17 cellular contexts compared by ENCODE assay signal in genomic region chr14:74368441-74368840, GRCh38. TPM values are rescaled to one million over a fixed set of nuclear protein-coding genes. Genes with fewer than 3 reads are reported as not detected.
DNase-seq lines count a peak whose midpoint lies in the region; ATAC-seq and TF ChIP-seq lines count a peak whose summit lies in the region.
"Had no signal": no experiment of that assay in that cellular context is flagged by ENCODE, and none has a peak within 500 bp of the region (broad histone marks: within the 10 kb centered on the region; RNA-seq: fewer than 3 reads in every experiment).

No MANE protein-coding gene starts in this region.

- DNase-seq in GM23338 (ENCODE audit: low spot score), result no peak
- no peak for DNase-seq in WTC11 (ENCODE audit: low spot score)
- no peak for DNase-seq in neuronal stem cell (ENCODE audit: low spot score)
- DNase-seq in upper lobe of right lung, result peak; percentile 33
- DNase-seq in occipital lobe (lab: John Stamatoyannopoulos, UW), result no peak
- DNase-seq: 8988T; AML-193; CD8-positive, alpha-beta memory T cell; DMS53; IMR-90; KBM-7 had no signal

- no peak overlapping the region for H3K4ac ChIP-seq in neuronal stem cell (ENCODE audit: low read length)

- no CpG with 5 or more reads among the region's 8 CpGs for WGBS in neuronal stem cell (ENCODE audit: extremely low coverage in 2 of 2, insufficient read length in 2 of 2, insufficient replicate concordance in 1 of 2), 2 donors

- H3K36me3 Mint-ChIP-seq in GM23338 (ENCODE audit: low read depth) (peaks cover 8% of the 10 kb centered on the region; the same call in 2 of the 3 replicates), WTC11 (peaks cover 4% of the 10 kb centered on the region)
- H3K36me3 Mint-ChIP-seq: CD8-positive, alpha-beta memory T cell had no signal

- no peaks in the 10 kb centered on the region for H3K9me3 ChIP-seq in neuronal stem cell (replicated peaks in 1 of 2; ENCODE audit: control insufficient read depth in 2 of 2, insufficient read depth in 1 of 2, low read depth in 1 of 2, low read length in 2 of 2)
- H3K9me3 ChIP-seq in upper lobe of right lung, result no peaks in the 10 kb centered on the region
- H3K9me3 ChIP-seq: BLaER1 had no signal

- no peak overlapping the region for H2BK120ac ChIP-seq in neuronal stem cell (ENCODE audit: low read depth, low read length)

- no peaks in the 10 kb centered on the region for H3K79me1 ChIP-seq in neuronal stem cell (ENCODE audit: low read depth, low read length)

- H3K4me2 ChIP-seq in GM23338 (no peak overlapping the region), neuronal stem cell (ENCODE audit: insufficient read depth, low read length, poor library complexity, severe bottlenecking) (no peak overlapping the region)
- H3K4me2 ChIP-seq: BLaER1 had no signal

- peaks cover 3% of the 10 kb centered on the region; the same call in 1 of the 2 replicates for H3K79me2 ChIP-seq in GM23338 (replicated peaks; ENCODE audit: insufficient read depth)

- H3K9me3 Mint-ChIP-seq in GM23338, result no peaks in the 10 kb centered on the region; the same call in 2 of the 3 replicates
- no peaks in the 10 kb centered on the region for H3K9me3 Mint-ChIP-seq in WTC11
- H3K9me3 Mint-ChIP-seq: CD8-positive, alpha-beta memory T cell had no signal

- no peak overlapping the region for H3K4me3 Mint-ChIP-seq in GM23338
- H3K4me3 Mint-ChIP-seq in WTC11, result no peak overlapping the region
- H3K4me3 Mint-ChIP-seq: CD8-positive, alpha-beta memory T cell had no signal

- H3K4me1 ChIP-seq in GM23338 (ENCODE audit: insufficient read depth) (peaks cover 3% of the 10 kb centered on the region; the same call in 1 of the 2 replicates), neuronal stem cell (ENCODE audit: control insufficient read depth in 2 of 2, insufficient read depth in 1 of 2, low read depth in 1 of 2, low read length in 2 of 2) (peaks cover 0 to 9% of the 10 kb centered on the region in 2 donors), upper lobe of right lung (no peaks in the 10 kb centered on the region)

- peaks cover 12% of the 10 kb centered on the region for H3K27me3 Mint-ChIP-seq in GM23338 (ENCODE audit: insufficient read depth, low read depth, poor library complexity)
- no peaks in the 10 kb centered on the region for H3K27me3 Mint-ChIP-seq in WTC11 (ENCODE audit: low read depth)

- intact Hi-C loops in upper lobe of right lung (cut with DNase I), result no loop called here

- no peaks in the 10 kb centered on the region; the same call in 1 of the 2 replicates for H3F3A ChIP-seq in GM23338 (replicated peaks; ENCODE audit: low read depth)

- H4K91ac ChIP-seq in neuronal stem cell (ENCODE audit: low read depth, low read length, poor library complexity), result no peak overlapping the region

- H2BK15ac ChIP-seq in neuronal stem cell (ENCODE audit: low read length), result no peak overlapping the region

- no peak overlapping the region for H2BK5ac ChIP-seq in neuronal stem cell (ENCODE audit: low read length)

- no peak overlapping the region for H2AFZ ChIP-seq in GM23338
- H2AFZ ChIP-seq in neuronal stem cell (ENCODE audit: low read length), result no peak overlapping the region

- H3K27ac ChIP-seq in GM23338 (ENCODE audit: low read depth) (0 out of 2 replicates have a peak overlapping the region, but pooled peaks have one; percentile 50), neuronal stem cell (replicated peaks; ENCODE audit: low read length) (no peak overlapping the region), upper lobe of right lung (no peak overlapping the region)
- H3K27ac ChIP-seq: BLaER1 had no signal

- no peak overlapping the region for H2BK12ac ChIP-seq in neuronal stem cell (ENCODE audit: low read length)

- H3K27ac Mint-ChIP-seq in GM23338 (peak overlapping the region; percentile 42), WTC11 (peak overlapping the region; percentile 51)
- H3K27ac Mint-ChIP-seq: CD8-positive, alpha-beta memory T cell had no signal

- ATAC-seq in GM23338, result no peak
- ATAC-seq in WTC11, result no peak
- no peak for ATAC-seq in upper lobe of right lung
- no peak for ATAC-seq in GM21825 (IDR thresholded peaks at IDR 0.05; ENCODE audit: unreplicated experiment)
- ATAC-seq in GM18868 (IDR thresholded peaks at IDR 0.05; ENCODE audit: unreplicated experiment), result no peak
- ATAC-seq: GM12878, HCT116 had no signal

- no peak overlapping the region for H2AK5ac ChIP-seq in neuronal stem cell (ENCODE audit: low read depth, low read length)

- no peak overlapping the region for H3K9ac ChIP-seq in neuronal stem cell (ENCODE audit: low read depth, low read length, poor library complexity)
- H3K9ac ChIP-seq: BLaER1 had no signal

- H3K36me3 ChIP-seq in GM23338 (ENCODE audit: insufficient read depth) (no peaks in the 10 kb centered on the region), neuronal stem cell (replicated peaks in 1 of 2; ENCODE audit: control insufficient read depth in 2 of 2, insufficient read depth in 2 of 2, low read length in 2 of 2) (no peaks in the 10 kb centered on the region), upper lobe of right lung (no peaks in the 10 kb centered on the region)
- H3K36me3 ChIP-seq: BLaER1 had no signal

- peak overlapping the region; percentile 27 for H3K18ac ChIP-seq in neuronal stem cell (ENCODE audit: low read length)

- H3K4me3 ChIP-seq in GM23338 (no peak overlapping the region), neuronal stem cell (ENCODE audit: low read length in 2 of 2) (no peak overlapping the region), upper lobe of right lung (no peak overlapping the region)
- H3K4me3 ChIP-seq: BLaER1, GM12878 had no signal

- no peak overlapping the region for H4K8ac ChIP-seq in neuronal stem cell (ENCODE audit: low read depth, low read length)

- no peaks in the 10 kb centered on the region for H3K27me3 ChIP-seq in GM23338 (ENCODE audit: insufficient read depth)
- H3K27me3 ChIP-seq in neuronal stem cell (ENCODE audit: control insufficient read depth in 3 of 3, insufficient read depth in 3 of 3, low read depth in 1 of 3, low read length in 3 of 3), result peaks cover 0 to 13% (median 1%) of the 10 kb centered on the region in 3 experiments
- no peaks in the 10 kb centered on the region for H3K27me3 ChIP-seq in upper lobe of right lung
- H3K27me3 ChIP-seq: BLaER1 had no signal

- H4K20me1 ChIP-seq in GM23338 (replicated peaks; ENCODE audit: insufficient read depth), result no peaks in the 10 kb centered on the region; the same call in 1 of the 2 replicates
- H4K20me1 ChIP-seq: BLaER1 had no signal

- no peaks in the 10 kb centered on the region for H3K9me2 ChIP-seq in GM23338 (ENCODE audit: insufficient read depth)

- CTCF ChIA-PET in WTC11 (lab: Charles Lee), result interaction anchor here (2.1 kb wide), 1 partner anchor 32 kb away, joined by 6 read pairs; no protein-coding TSS in a partner anchor

- peaks cover 21% of the 10 kb centered on the region for H3K4me1 Mint-ChIP-seq in GM23338
- peaks cover 16% of the 10 kb centered on the region for H3K4me1 Mint-ChIP-seq in WTC11
- H3K4me1 Mint-ChIP-seq: CD8-positive, alpha-beta memory T cell had no signal

- H3K23ac ChIP-seq in neuronal stem cell (ENCODE audit: low read depth, low read length, poor library complexity), result no peak overlapping the region

- H3K14ac ChIP-seq in neuronal stem cell (ENCODE audit: low read length), result no peak overlapping the region

- TF ChIP-seq CTCF in GM23338 (conservative IDR thresholded peaks at IDR 0.05; ENCODE audit: low read depth in 2 of 2) (no peak), WTC11 (IDR thresholded peaks at IDR 0.05) (no peak), upper lobe of right lung (IDR thresholded peaks at IDR 0.05) (no peak)

- POLR2A ChIA-PET in WTC11 (lab: Charles Lee), result no interaction called here

TF ChIP-seq in GM23338, 12 proteins besides CTCF, POLR2A, EP300 and RAD21 (continues in another document):
- TF ChIP-seq JUNB (IDR thresholded peaks at IDR 0.05; ENCODE audit: unreplicated experiment) (no peak), ZNF331 (CRISPR knock-in tag; IDR thresholded peaks at IDR 0.05; ENCODE audit: low read depth) (no peak), ETS1 (IDR thresholded peaks at IDR 0.05) (no peak), STAT1 (IDR thresholded peaks at IDR 0.05; ENCODE audit: unreplicated experiment) (no peak), POLR2AphosphoS5 (IDR thresholded peaks at IDR 0.05; ENCODE audit: low read depth) (no peak)

TF ChIP-seq in WTC11, 78 proteins besides CTCF, POLR2A, EP300 and RAD21 (continues in another document):
- TF ChIP-seq ZNF263 (CRISPR knock-in tag; IDR thresholded peaks at IDR 0.05; ENCODE audit: low read depth) (no peak), MAX (CRISPR knock-in tag; IDR thresholded peaks at IDR 0.05) (no peak), RELA (CRISPR knock-in tag; IDR thresholded peaks at IDR 0.05; ENCODE audit: borderline replicate concordance) (no peak), ZNF512 (CRISPR knock-in tag; IDR thresholded peaks at IDR 0.05; ENCODE audit: borderline replicate concordance) (no peak)

RNA-seq across cellular contexts. Expression of gene VRTN, which starts 20.2 kb away (rescaled TPM):
- total RNA-seq in GM23338 (2014; rRNA removed; shearing (Covaris generic)), result 129 and 143 TPM in 2 replicates
- 63.9 and 68.5 TPM in 2 replicates for polyA plus RNA-seq in GM23338 (2016; fragmentation: Nextera tagmentation; extraction: Ambion mirVana)
- total RNA-seq in WTC11 (2021) (106 to 130 TPM (median 128 TPM) in 3 replicates), upper lobe of right lung (not detected), occipital lobe (not detected)
- 7.8 TPM for polyA plus RNA-seq in neuronal stem cell (2013, experiment 1 of 2)
- 7.5 TPM for polyA plus RNA-seq in neuronal stem cell (2013, experiment 2 of 2)
- total RNA-seq: CD8-positive, alpha-beta memory T cell; H4; IMR-90 had no signal
- polyA plus RNA-seq: CD8-positive, alpha-beta memory T cell; GM12878; IMR-90 had no signal

RNA-seq across cellular contexts. Expression of gene SYNDIG1L, which starts 57.6 kb away (rescaled TPM):
- total RNA-seq in GM23338 (2014; rRNA removed; shearing (Covaris generic)), result 1.6 and 2.1 TPM in 2 replicates
- polyA plus RNA-seq in GM23338 (2016; fragmentation: Nextera tagmentation; extraction: Ambion mirVana), result 0.65 and 1.4 TPM in 2 replicates
- total RNA-seq in WTC11 (2021), result 1.4 to 1.9 TPM (median 1.5 TPM) in 3 replicates
- 1.8 TPM for polyA plus RNA-seq in neuronal stem cell (2013, experiment 1 of 2)
- polyA plus RNA-seq in neuronal stem cell (2013, experiment 2 of 2), result 1.7 TPM
- total RNA-seq in upper lobe of right lung, result 2.9 TPM
- 1.1 TPM for total RNA-seq in occipital lobe
- total RNA-seq: CD8-positive, alpha-beta memory T cell; GM12878; H4; IMR-90 had no signal
- polyA plus RNA-seq: CD8-positive, alpha-beta memory T cell; IMR-90 had no signal

Comparison
In these comparisons a context has a peak if more than half of its experiments do, and no peak if none do; other contexts are left out.
1. RNA of gene VRTN, which starts 20.2 kb away (total RNA-seq): 129 to 143 TPM in GM23338 and 106 to 130 TPM in WTC11; not detected in upper lobe of right lung (single experiment) and not detected in occipital lobe (single experiment); every median in the first group is over 100 times any median in the second.